ENCODE assay signal across 12 cellular contexts in the genomic region with DNA sequence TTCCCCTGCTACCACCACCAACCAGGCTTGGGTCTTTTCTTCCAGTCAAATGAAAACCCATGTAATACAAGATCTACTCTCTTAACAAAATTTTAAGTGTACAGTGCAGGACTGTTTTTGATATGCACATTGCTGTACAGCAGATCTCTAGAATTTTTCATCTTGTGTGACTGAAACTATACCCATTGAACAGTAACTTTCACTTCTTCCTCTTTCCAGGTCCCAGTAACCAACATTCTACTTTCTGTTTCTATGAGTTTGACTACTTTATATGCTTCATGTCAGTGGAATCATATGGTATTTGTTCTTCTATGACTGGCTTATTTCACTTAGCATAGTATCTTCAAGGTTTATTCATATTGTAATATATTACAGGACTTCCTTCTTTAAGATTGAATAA. TPM values are rescaled to one million over a fixed set of nuclear protein-coding genes. Genes with fewer than 3 reads are reported as not detected.
DNase-seq lines count a peak whose midpoint lies in the region; ATAC-seq, FAIRE-seq and TF ChIP-seq lines count a peak whose summit lies in the region.
"Had no signal": no experiment of that assay in that cellular context is flagged by ENCODE, and none has a peak within 500 bp of the region (broad histone marks: within the 10 kb centered on the region; RNA-seq: fewer than 3 reads in every experiment).

No MANE protein-coding gene starts in this region.

- peak; percentile 97 for ATAC-seq in GM18907 (IDR thresholded peaks at IDR 0.05; ENCODE audit: unreplicated experiment)
- peak; percentile 81 for ATAC-seq in GM21619 (IDR thresholded peaks at IDR 0.05; ENCODE audit: unreplicated experiment)
- ATAC-seq in HG03097 (IDR thresholded peaks at IDR 0.05; ENCODE audit: low FRiP score, unreplicated experiment): peak; percentile 87
- ATAC-seq in foreskin keratinocyte: no peak
- ATAC-seq: T-cell had no signal

- H3K27me3 ChIP-seq in foreskin keratinocyte: peaks cover 5% of the 10 kb centered on the region

- no peak for TF ChIP-seq CTCF in foreskin keratinocyte (conservative IDR thresholded peaks at IDR 0.05)

- FAIRE-seq in frontal cortex (lab: Jason Lieb, UNC): no peak

- no peaks in the 10 kb centered on the region for H3K4me1 ChIP-seq in foreskin keratinocyte

- H3K27ac ChIP-seq in foreskin keratinocyte: no peak overlapping the region

- peak; percentile 21 for DNase-seq in OCI-M1 (lab: John Stamatoyannopoulos, UW)
- no peak for DNase-seq in frontal cortex (ENCODE audit: low spot score in 2 of 2)
- DNase-seq in hepatic stellate cell (ENCODE audit: low spot score): no peak
- no peak for DNase-seq in foreskin keratinocyte
- no peak for DNase-seq in NCI-H446 treated with DMSO at 0.1 percent for 48 hours (lab: John Stamatoyannopoulos, UW)
- DNase-seq: activated CD4-positive, alpha-beta memory T cell treated with anti-CD3 and anti-CD28 coated beads for 36 hours; activated naive CD8-positive, alpha-beta T cell treated with anti-CD3 and anti-CD28 coated beads, Interleukin-2, amount 10 ng/mL, durations not matched to agents 7 days and 5 days; NCI-H1048; T-cell had no signal

RNA-seq across cellular contexts. Expression of a gene that starts 45.3 kb away (rescaled TPM):
- total RNA-seq in frontal cortex (168 TPM), foreskin keratinocyte (not detected in 2 replicates)
- not detected in 2 replicates for polyA plus RNA-seq in foreskin keratinocyte
- total RNA-seq: activated CD4-positive, alpha-beta memory T cell treated with anti-CD3 and anti-CD28 coated beads for 36 hours; activated naive CD8-positive, alpha-beta T cell treated with anti-CD3 and anti-CD28 coated beads, Interleukin-2, amount 10 ng/mL, durations not matched to agents 7 days and 5 days; T-cell had no signal

Comparison
In these comparisons a context has a peak if more than half of its experiments do, and no peak if none do; other contexts are left out.
1. RNA of a gene that starts 45.3 kb away (total RNA-seq): 168 TPM in frontal cortex (single experiment); not detected in foreskin keratinocyte; every median in the first group is over 100 times any median in the second.